Comparison of ENCODE assay signal across 25 cellular contexts in genomic region chr11:8337115-8337386, GRCh38.
"Had no signal": no experiment of that assay in that cellular context is flagged by ENCODE, and none has a peak within 500 bp of the region (broad histone marks: within the 10 kb centered on the region; RNA-seq: fewer than 3 reads in every experiment).

No MANE protein-coding gene starts in this region.

- ATAC-seq: left cardiac atrium; lower lobe of right lung; natural killer cell treated with Interleukin-12 subunit alpha and Interleukin-12 subunit beta and Interleukin-15 and Interleukin-18, amount 100 ng/mL, for 72 hours had no signal

- H2AFZ ChIP-seq: hepatocyte had no signal

- H3K4me2 ChIP-seq: hepatocyte had no signal

- DNase-seq: effector CD4-positive, alpha-beta T cell; erythroblast; kidney; left cardiac atrium; left ventricle myocardium inferior; lower lobe of right lung; mesenchymal stem cell; midbrain; posterior cingulate gyrus; sigmoid colon; stimulated activated CD4-positive, alpha-beta T cell treated with anti-CD3 and anti-CD28 coated beads, Interleukin-2, amount 100 ng/mL, for 24 hours; stimulated activated naive CD4-positive, alpha-beta T cell; stomach; substantia nigra; transverse colon had no signal

- H3K79me2 ChIP-seq: hepatocyte had no signal

- H3K36me3 ChIP-seq: left ventricle myocardium inferior, lower lobe of right lung, neutrophil, right atrium auricular region, sigmoid colon, stomach, thoracic aorta, transverse colon had no signal

- FAIRE-seq: endothelial cell of umbilical vein, kidney, urothelium cell line had no signal

- H3K9me3 ChIP-seq: left ventricle myocardium inferior, lower lobe of right lung, neutrophil, right atrium auricular region, sigmoid colon, stomach, thoracic aorta, transverse colon had no signal

- H3K4me3 ChIP-seq: coronary artery, hepatocyte, left ventricle myocardium inferior, lower lobe of right lung, right atrium auricular region, sigmoid colon, skin epidermis, stomach, thoracic aorta, transverse colon had no signal

- H3K27ac ChIP-seq: coronary artery, foreskin keratinocyte, hepatocyte, left ventricle myocardium inferior, lower lobe of right lung, neutrophil, right atrium auricular region, sigmoid colon, stomach, thoracic aorta, transverse colon had no signal

- H3K27me3 ChIP-seq: hepatocyte, right atrium auricular region had no signal

- H3K4me1 ChIP-seq: left ventricle myocardium inferior, lower lobe of right lung, right atrium auricular region, sigmoid colon, stomach, transverse colon had no signal
